In the genomic region with DNA sequence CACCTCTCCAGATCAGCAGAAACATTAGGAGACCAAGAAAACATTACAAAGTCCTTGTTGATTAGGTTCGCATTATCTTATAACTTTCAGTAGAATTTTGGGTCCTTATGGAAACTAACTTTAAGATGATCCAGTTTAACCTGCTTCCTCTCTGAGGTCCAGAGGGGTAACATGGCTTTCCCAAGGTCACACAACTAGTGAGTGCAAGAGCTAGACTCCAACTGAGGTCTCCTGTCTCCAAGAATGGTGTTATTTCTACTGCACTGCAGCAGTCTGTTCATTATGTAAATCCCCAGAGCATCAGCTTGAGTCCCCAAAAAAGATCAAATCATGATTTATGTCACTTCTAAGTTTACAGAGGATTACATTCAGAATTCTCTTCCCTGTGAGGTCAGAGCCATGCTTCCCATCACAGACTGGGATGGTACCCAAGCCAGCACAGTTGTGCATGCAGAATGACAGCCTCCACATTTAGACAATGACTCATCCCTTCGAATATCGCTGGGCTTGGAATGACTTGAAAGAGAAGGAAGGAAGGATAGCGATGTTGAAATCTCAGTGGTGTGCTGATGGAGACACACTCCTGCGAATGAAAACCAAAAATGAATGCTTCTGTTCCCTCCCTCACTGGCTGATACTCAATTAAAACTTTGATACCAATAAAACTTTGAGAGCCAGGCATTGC, we compare ENCODE assay signal across 12 cellular contexts.
DNase-seq lines count a peak whose midpoint lies in the region; TF ChIP-seq lines count a peak whose summit lies in the region.
"Had no signal": no experiment of that assay in that cellular context is flagged by ENCODE, and none has a peak within 500 bp of the region (broad histone marks: within the 10 kb centered on the region; RNA-seq: fewer than 3 reads in every experiment).

No MANE protein-coding gene starts in this region.

- H3K36me3 Mint-ChIP-seq in glutamatergic neuron (ENCODE audit: unreplicated experiment), result peaks cover 5% of the 10 kb centered on the region

- H3K4me3 ChIP-seq in suprapubic skin, result no peak overlapping the region
- H3K4me3 ChIP-seq: pancreas had no signal

- peaks cover 1% of the 10 kb centered on the region for H3K9me3 Mint-ChIP-seq in glutamatergic neuron (ENCODE audit: unreplicated experiment)
- H3K9me3 Mint-ChIP-seq: activated CD4-positive, alpha-beta memory T cell treated with anti-CD3 and anti-CD28 coated beads, Interleukin-2, amount 10 ng/mL, durations not matched to agents 7 days and 5 days had no signal

- no peak overlapping the region for H3K4me3 Mint-ChIP-seq in glutamatergic neuron (ENCODE audit: unreplicated experiment)
- H3K4me3 Mint-ChIP-seq: activated CD4-positive, alpha-beta memory T cell treated with anti-CD3 and anti-CD28 coated beads, Interleukin-2, amount 10 ng/mL, durations not matched to agents 7 days and 5 days; central memory CD8-positive, alpha-beta T cell had no signal

- 27% methylated on average over 5 of the region's 5 CpGs for WGBS in suprapubic skin

- H3K27me3 Mint-ChIP-seq in glutamatergic neuron (ENCODE audit: unreplicated experiment), result peaks cover 1% of the 10 kb centered on the region

- H3K27ac ChIP-seq in caudate nucleus (ENCODE audit: low read depth, low read length), result no peak overlapping the region
- H3K27ac ChIP-seq in suprapubic skin, result no peak overlapping the region
- H3K27ac ChIP-seq: pancreas had no signal

- H3K4me1 Mint-ChIP-seq in glutamatergic neuron (ENCODE audit: low read depth, unreplicated experiment), result peaks cover 7% of the 10 kb centered on the region
- H3K4me1 Mint-ChIP-seq: activated CD4-positive, alpha-beta memory T cell treated with anti-CD3 and anti-CD28 coated beads, Interleukin-2, amount 10 ng/mL, durations not matched to agents 7 days and 5 days; central memory CD8-positive, alpha-beta T cell had no signal

- no peak overlapping the region for H3K27ac Mint-ChIP-seq in glutamatergic neuron (ENCODE audit: unreplicated experiment)
- H3K27ac Mint-ChIP-seq: activated CD4-positive, alpha-beta memory T cell treated with anti-CD3 and anti-CD28 coated beads, Interleukin-2, amount 10 ng/mL, durations not matched to agents 7 days and 5 days had no signal

- H3K4me1 ChIP-seq in suprapubic skin, result no peaks in the 10 kb centered on the region
- H3K4me1 ChIP-seq: pancreas had no signal

- H3K9me3 ChIP-seq in suprapubic skin, result no peaks in the 10 kb centered on the region
- H3K9me3 ChIP-seq: pancreas had no signal

- TF ChIP-seq CTCF in glutamatergic neuron (IDR thresholded peaks at IDR 0.05; ENCODE audit: partially characterized antibody, unreplicated experiment) (no peak), suprapubic skin (IDR thresholded peaks at IDR 0.05) (no peak)

- H3K36me3 ChIP-seq in suprapubic skin, result no peaks in the 10 kb centered on the region
- H3K36me3 ChIP-seq: pancreas had no signal

- no peak for TF ChIP-seq EP300 in suprapubic skin (IDR thresholded peaks at IDR 0.05)

- DNase-seq in AG20443 (ENCODE audit: low spot score), result peak; percentile 83
- peak; percentile 93 for DNase-seq in LHCN-M2 (ENCODE audit: low read depth)
- peak in 37 of 61 donors; percentile 2 to 79 (median 17) for DNase-seq in caudate nucleus (lab: John Stamatoyannopoulos, UW)
- DNase-seq in midbrain (lab: John Stamatoyannopoulos, UW), result peak; percentile 16
- no peak for DNase-seq in stimulated activated CD4-positive, alpha-beta T cell treated with anti-CD3 and anti-CD28 coated beads, Interleukin-2, amount 100 ng/mL, for 24 hours
- no peak for DNase-seq in glutamatergic neuron
- DNase-seq in suprapubic skin (ENCODE audit: low spot score in 2 of 2), result no peak
- no peak for DNase-seq in activated CD4-positive, CD25-positive, alpha-beta regulatory T cell (lab: John Stamatoyannopoulos, UW)
- DNase-seq: activated CD4-positive, alpha-beta memory T cell treated with anti-CD3 and anti-CD28 coated beads, Interleukin-2, amount 10 ng/mL, durations not matched to agents 7 days and 5 days; NCI-H1048; pancreas had no signal

- no peaks in the 10 kb centered on the region for H3K27me3 ChIP-seq in suprapubic skin
- H3K27me3 ChIP-seq: pancreas had no signal

- no peak for TF ChIP-seq POLR2A in suprapubic skin (IDR thresholded peaks at IDR 0.05)

Comparison
In these comparisons a context has a peak if more than half of its experiments do, and no peak if none do; other contexts are left out.
1. DNase-seq: peak in AG20443 (single experiment), LHCN-M2 (single experiment), caudate nucleus (37 of 61) and midbrain (single experiment); none in stimulated activated CD4-positive, alpha-beta T cell treated with anti-CD3 and anti-CD28 coated beads, Interleukin-2, amount 100 ng/mL, for 24 hours (0 of 2), glutamatergic neuron (single experiment), suprapubic skin (0 of 2) and activated CD4-positive, CD25-positive, alpha-beta regulatory T cell (0 of 4).